Comparison of ENCODE assay signal across 9 cellular contexts in the genomic region with DNA sequence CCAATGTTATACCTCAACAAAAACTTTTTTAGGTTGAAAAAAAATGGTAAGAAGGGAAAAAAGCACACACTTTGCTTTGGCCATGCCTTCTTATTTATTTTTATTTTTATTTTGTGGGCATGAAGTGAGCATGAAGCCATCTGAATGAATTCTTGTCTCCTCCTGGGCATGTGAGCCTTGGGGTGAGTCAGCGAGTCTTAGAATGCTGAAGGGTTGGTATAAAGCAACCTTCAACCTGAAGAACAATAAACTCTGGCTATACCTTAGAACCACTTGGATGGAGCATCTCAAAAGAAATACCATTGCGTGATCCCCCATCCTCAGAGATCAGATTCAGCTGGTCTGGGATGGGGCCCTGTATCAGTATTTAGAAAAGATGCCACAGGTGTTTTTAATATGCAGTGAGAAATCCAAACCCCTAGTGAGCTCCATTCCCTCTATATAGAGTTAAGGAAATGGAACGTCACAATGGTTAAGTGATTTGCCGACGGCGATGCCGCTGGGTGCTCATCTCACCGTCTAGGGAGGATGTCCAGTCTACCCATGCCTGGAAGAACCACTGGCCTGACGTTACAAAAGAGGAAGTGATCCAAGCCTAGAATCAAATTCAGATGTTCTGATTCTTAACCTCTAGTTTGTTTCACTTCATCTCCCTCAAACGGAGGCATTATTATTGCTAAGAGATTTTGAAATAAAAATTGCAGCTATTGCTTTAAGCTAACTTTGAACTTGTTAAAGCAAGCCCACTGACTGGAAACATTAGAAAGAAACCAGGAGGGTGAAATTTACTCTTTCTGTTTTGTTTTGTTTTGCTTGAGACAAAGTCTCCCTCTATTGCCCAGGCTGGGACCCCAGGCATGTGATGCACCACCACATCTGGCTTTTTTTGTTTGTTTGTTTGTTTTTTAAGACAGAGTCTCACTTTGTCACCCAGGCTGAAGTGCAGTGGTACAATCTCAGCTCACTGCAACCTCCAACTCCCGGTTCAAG.
A peak's percentile ranks its signal among the peaks of the same experiment; 100 is the strongest.
DNase-seq lines count a peak whose midpoint lies in the region; ATAC-seq and TF ChIP-seq lines count a peak whose summit lies in the region.
"Had no signal": no experiment of that assay in that cellular context is flagged by ENCODE, and none has a peak within 500 bp of the region (broad histone marks: within the 10 kb centered on the region; RNA-seq: fewer than 3 reads in every experiment).

No MANE protein-coding gene starts in this region.

- peak overlapping the region; percentile 2 for H2AFZ ChIP-seq in mammary epithelial cell (ENCODE audit: low read depth, low read length)

- 80% methylated on average over 9 of the region's 11 CpGs for WGBS in mammary epithelial cell (ENCODE audit: low coverage, missing lambda C conversion rate)

- dilution Hi-C loops in mammary epithelial cell (cut with HindIII; ENCODE audit: low sequenced_read_pairs) = no loop called here

- DNase-seq in CD14-positive monocyte (ENCODE audit: low spot score) = peak; percentile 63
- DNase-seq in mammary epithelial cell = peak; percentile 43
- no peak for DNase-seq in central memory CD4-positive, alpha-beta T cell
- no peak for DNase-seq in GOT3 (lab: John Stamatoyannopoulos, UW)
- no peak for DNase-seq in stimulated activated CD4-positive, alpha-beta T cell treated with anti-CD3 and anti-CD28 coated beads, Interleukin-2, amount 100 ng/mL, for 24 hours
- no peak for DNase-seq in effector memory CD4-positive, alpha-beta T cell
- DNase-seq: activated naive CD4-positive, alpha-beta T cell treated with anti-CD3 and anti-CD28 coated beads for 36 hours had no signal

- H3K4me2 ChIP-seq in mammary epithelial cell (ENCODE audit: insufficient read depth, low read depth, low read length) = no peak overlapping the region

- H3K4me1 Mint-ChIP-seq in CD14-positive monocyte = peaks cover 12% of the 10 kb centered on the region

- H3K27me3 Mint-ChIP-seq in CD14-positive monocyte (ENCODE audit: low read depth in 3 of 3) = peaks cover 0 to 5% (median 2%) of the 10 kb centered on the region in 3 donors

- H3K4me1 ChIP-seq in mammary epithelial cell (ENCODE audit: insufficient read depth, low read length) = peaks cover 29% of the 10 kb centered on the region
- H3K4me1 ChIP-seq in effector memory CD4-positive, alpha-beta T cell (ENCODE audit: control insufficient read depth, insufficient read depth, low read length, poor library complexity, severe bottlenecking) = no peaks in the 10 kb centered on the region

- no peaks in the 10 kb centered on the region for H3K79me2 ChIP-seq in mammary epithelial cell (ENCODE audit: insufficient read depth, low read length)

- peaks cover 0 to under 1% of the 10 kb centered on the region in 2 donors for H3K36me3 Mint-ChIP-seq in CD14-positive monocyte

- TF ChIP-seq CTCF in CD14-positive monocyte (IDR thresholded peaks at IDR 0.05) = peak; percentile 8
- TF ChIP-seq CTCF in mammary epithelial cell (conservative IDR thresholded peaks at IDR 0.05 in 1 of 2, IDR thresholded peaks at IDR 0.05 in 1 of 2; ENCODE audit: extremely low read depth in 1 of 2, insufficient read depth in 1 of 2, low read depth in 1 of 2, low read length in 2 of 2) = no peak

- in situ Hi-C loops in mammary epithelial cell (cut with MboI; ENCODE audit: low sequenced_read_pairs in 2 of 2) = no loop called here

- intact Hi-C loops in CD14-positive monocyte (cut with micrococcal nuclease) = loop anchor here in 1 of 2 donors (5.0 to 10.0 kb wide), 2 partner anchors 65 to 152 kb away; partner anchors contain the start of gene EDN1
- intact Hi-C loops in mammary epithelial cell (cut with micrococcal nuclease) = no loop called here

- H3K9ac ChIP-seq in mammary epithelial cell (ENCODE audit: insufficient read depth, low read length) = no peak overlapping the region

- no TSS peak for BruUV-seq in mammary epithelial cell (replicated peaks; lab: Mats Ljungman, UMichigan)

- peak overlapping the region in 6 of 7 donors; percentile 17 to 75 (median 32) for H3K27ac Mint-ChIP-seq in CD14-positive monocyte
- H3K27ac Mint-ChIP-seq: activated naive CD4-positive, alpha-beta T cell treated with anti-CD3 and anti-CD28 coated beads for 36 hours had no signal

- peak overlapping the region in 1 of 2 donors; percentile 51 for H3K4me3 Mint-ChIP-seq in CD14-positive monocyte
- H3K4me3 Mint-ChIP-seq: activated naive CD4-positive, alpha-beta T cell treated with anti-CD3 and anti-CD28 coated beads for 36 hours had no signal

- peak; percentile 67 for ATAC-seq in GM19438 (IDR thresholded peaks at IDR 0.05; ENCODE audit: low read depth, unreplicated experiment)
- ATAC-seq in HG03097 (IDR thresholded peaks at IDR 0.05; ENCODE audit: low FRiP score, unreplicated experiment) = peak; percentile 58

- H4K20me1 ChIP-seq in mammary epithelial cell (ENCODE audit: insufficient read depth, low read length) = no peaks in the 10 kb centered on the region

- H3K9me3 Mint-ChIP-seq in CD14-positive monocyte = peaks cover 4 to 12% (median 5%) of the 10 kb centered on the region in 7 donors

- no peak overlapping the region for H3K27ac ChIP-seq in mammary epithelial cell (ENCODE audit: insufficient read depth, low read depth, low read length)
- no peak overlapping the region for H3K27ac ChIP-seq in effector memory CD4-positive, alpha-beta T cell (ENCODE audit: insufficient read depth, low read length, poor library complexity, severe bottlenecking)

- H3K9me3 ChIP-seq in mammary epithelial cell (replicated peaks; ENCODE audit: insufficient read depth, low read length) = no peaks in the 10 kb centered on the region
- no peaks in the 10 kb centered on the region for H3K9me3 ChIP-seq in effector memory CD4-positive, alpha-beta T cell (ENCODE audit: control insufficient read depth, low read length)

- H3K36me3 ChIP-seq in mammary epithelial cell (ENCODE audit: insufficient read depth, low read length) = no peaks in the 10 kb centered on the region
- H3K36me3 ChIP-seq in effector memory CD4-positive, alpha-beta T cell (ENCODE audit: control insufficient read depth, insufficient read depth, low read length) = no peaks in the 10 kb centered on the region

- no peak overlapping the region for H3K4me3 ChIP-seq in mammary epithelial cell (replicated peaks in 1 of 3; ENCODE audit: insufficient read depth in 1 of 3, low read depth in 2 of 3, low read length in 3 of 3)
- H3K4me3 ChIP-seq in effector memory CD4-positive, alpha-beta T cell (ENCODE audit: insufficient read depth, low read depth, low read length, poor library complexity, severe bottlenecking) = no peak overlapping the region

- CTCF ChIA-PET in mammary epithelial cell (lab: Charles Lee; ENCODE audit: low non-redundant PET) = no interaction called here

- no peaks in the 10 kb centered on the region for H3K27me3 ChIP-seq in mammary epithelial cell (ENCODE audit: insufficient read depth, low read length)
- H3K27me3 ChIP-seq in effector memory CD4-positive, alpha-beta T cell (replicated peaks; ENCODE audit: control insufficient read depth, insufficient read depth, low read length, poor library complexity, severe bottlenecking) = no peaks in the 10 kb centered on the region

Comparison
In these comparisons a context has a peak if more than half of its experiments do, and no peak if none do; other contexts are left out.
1. DNase-seq: peak in CD14-positive monocyte (single experiment) and mammary epithelial cell (single experiment); none in central memory CD4-positive, alpha-beta T cell (single experiment), GOT3 (single experiment), stimulated activated CD4-positive, alpha-beta T cell treated with anti-CD3 and anti-CD28 coated beads, Interleukin-2, amount 100 ng/mL, for 24 hours (0 of 2) and effector memory CD4-positive, alpha-beta T cell (0 of 3).